8 cellular contexts compared by ENCODE assay signal in the genomic region with DNA sequence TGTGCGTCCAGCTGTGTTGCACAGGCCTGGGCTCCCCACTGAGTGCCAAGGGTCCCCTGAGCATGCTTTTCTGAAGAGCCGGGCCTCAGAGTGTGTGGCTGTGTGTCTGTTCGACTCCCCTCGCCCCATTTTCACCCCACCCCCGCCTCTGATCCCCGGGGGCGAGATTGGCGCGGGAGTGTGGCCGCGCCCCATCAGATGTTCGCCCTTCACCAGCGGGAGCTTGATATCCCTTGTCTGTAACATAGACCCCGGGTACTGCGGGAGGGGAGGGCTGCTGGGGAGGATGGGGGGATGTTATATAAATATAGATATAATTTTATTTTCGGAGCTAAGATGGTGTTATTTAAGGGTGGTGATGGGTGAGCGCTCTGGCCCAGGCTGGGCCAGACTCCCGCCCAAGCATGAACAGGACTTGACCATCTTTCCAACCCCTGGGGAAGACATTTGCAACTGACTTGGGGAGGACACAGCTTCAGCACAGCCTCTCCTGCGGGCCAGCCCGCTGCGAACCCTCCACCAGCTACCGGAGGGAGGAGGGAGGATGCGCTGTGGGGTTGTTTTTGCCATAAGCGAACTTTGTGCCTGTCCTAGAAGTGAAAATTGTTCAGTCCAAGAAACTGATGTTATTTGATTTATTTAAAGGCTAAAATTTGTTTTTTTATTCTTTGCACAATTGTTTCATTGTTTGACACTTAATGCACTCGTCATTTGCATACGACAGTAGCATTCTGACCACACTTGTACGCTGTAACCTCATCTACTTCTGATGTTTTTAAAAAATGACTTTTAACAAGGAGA. TPM values are rescaled to one million over a fixed set of nuclear protein-coding genes. Genes with fewer than 3 reads are reported as not detected.
A peak's percentile ranks its signal among the peaks of the same experiment; 100 is the strongest.
DNase-seq lines count a peak whose midpoint lies in the region; ATAC-seq lines count a peak whose summit lies in the region.

No MANE protein-coding gene starts in this region.

- POLR2A ChIA-PET in activated CD4-positive, alpha-beta T cell treated with anti-CD3 and anti-CD28 coated beads for 36 hours (lab: Charles Lee) = interaction anchor here (0.7 to 1.9 kb wide), 2 partner anchors 8 to 17 kb away, joined by 3 to 8 read pairs; no protein-coding TSS in a partner anchor

- intact Hi-C loops in activated CD4-positive, alpha-beta T cell treated with anti-CD3 and anti-CD28 coated beads for 36 hours (cut with DNase I, micrococcal nuclease) = loop anchor here (5.0 to 10.0 kb wide), 3 partner anchors 374 to 516 kb away; a partner anchor contains a TSS

- peak overlapping the region; percentile 91 for H3K4me2 ChIP-seq in skeletal muscle satellite cell (ENCODE audit: low read length)

- peak overlapping the region; percentile 71 for H3K4me3 Mint-ChIP-seq in activated CD4-positive, alpha-beta T cell treated with anti-CD3 and anti-CD28 coated beads for 36 hours

- H3K4me3 ChIP-seq in iPS-20b (ENCODE audit: low read length) (peak overlapping the region; percentile 83), skeletal muscle satellite cell (ENCODE audit: low read length) (peak overlapping the region; percentile 85)

- no peak for ATAC-seq in activated CD4-positive, alpha-beta T cell treated with anti-CD3 and anti-CD28 coated beads for 36 hours
- ATAC-seq in GM21381 (IDR thresholded peaks at IDR 0.05; ENCODE audit: unreplicated experiment) = no peak

- no peak for DNase-seq in activated CD4-positive, alpha-beta T cell treated with anti-CD3 and anti-CD28 coated beads for 36 hours
- no peak for DNase-seq in activated CD4-positive, alpha-beta T cell treated with anti-CD3 and anti-CD28 coated beads, Interleukin-2, amount 50 U/mL, for 4 hours
- DNase-seq in SKM-1 (lab: John Stamatoyannopoulos, UW; ENCODE audit: unreplicated experiment) = no peak
- no peak for DNase-seq in NOMO-1 (lab: John Stamatoyannopoulos, UW; ENCODE audit: unreplicated experiment in 2 of 2)

- H3K27me3 ChIP-seq in iPS-20b (ENCODE audit: insufficient read depth, low read length) (peaks cover 84% of the 10 kb centered on the region), skeletal muscle satellite cell (ENCODE audit: control insufficient read depth, insufficient read depth, low read length) (no peaks in the 10 kb centered on the region)

- CTCF ChIA-PET in activated CD4-positive, alpha-beta T cell treated with anti-CD3 and anti-CD28 coated beads for 36 hours (lab: Charles Lee) = interaction anchor here (0.6 to 2.9 kb wide), 6 partner anchors 9 to 202 kb away, joined by 4 to 24 read pairs (median 12); a partner anchor contains a TSS

- H3K36me3 Mint-ChIP-seq in activated CD4-positive, alpha-beta T cell treated with anti-CD3 and anti-CD28 coated beads for 36 hours (ENCODE audit: low read depth) = no peaks in the 10 kb centered on the region

- WGBS in adipose tissue, 3 donors = 32 to 51% (median 37%) methylated on average over 27 of the region's 27 CpGs

- H3K27ac Mint-ChIP-seq in activated CD4-positive, alpha-beta T cell treated with anti-CD3 and anti-CD28 coated beads for 36 hours = no peak overlapping the region

- H3K27ac ChIP-seq in adipose tissue (ENCODE audit: low read depth, low read length) (peak overlapping the region; percentile 70), iPS-20b (ENCODE audit: low read length) (no peak overlapping the region)

- H3K27me3 Mint-ChIP-seq in activated CD4-positive, alpha-beta T cell treated with anti-CD3 and anti-CD28 coated beads for 36 hours = peaks cover 30% of the 10 kb centered on the region

- no peaks in the 10 kb centered on the region for H3K4me1 Mint-ChIP-seq in activated CD4-positive, alpha-beta T cell treated with anti-CD3 and anti-CD28 coated beads for 36 hours

- H3K9me3 Mint-ChIP-seq in activated CD4-positive, alpha-beta T cell treated with anti-CD3 and anti-CD28 coated beads for 36 hours (ENCODE audit: low read depth) = no peaks in the 10 kb centered on the region

- H3K9ac ChIP-seq in iPS-20b (ENCODE audit: low read depth, low read length) = peak overlapping the region; percentile 80; the same call in 1 of the 2 replicates
- H3K9ac ChIP-seq in skeletal muscle satellite cell (ENCODE audit: low read depth, low read length) = peak overlapping the region; percentile 96

- H3K36me3 ChIP-seq in iPS-20b (ENCODE audit: insufficient read depth, low read depth, low read length) (no peaks in the 10 kb centered on the region), skeletal muscle satellite cell (ENCODE audit: insufficient read depth, low read length) (peaks cover 22% of the 10 kb centered on the region)

- H3K9me3 ChIP-seq in iPS-20b (ENCODE audit: insufficient read depth, low read depth, low read length) (no peaks in the 10 kb centered on the region), skeletal muscle satellite cell (replicated peaks; ENCODE audit: low read length) (no peaks in the 10 kb centered on the region)

- H3K4me1 ChIP-seq in iPS-20b (ENCODE audit: insufficient read depth, low read length) (peaks cover 25% of the 10 kb centered on the region), skeletal muscle satellite cell (ENCODE audit: control insufficient read depth, insufficient read depth, low read length) (peaks cover 46% of the 10 kb centered on the region)

RNA-seq across cellular contexts. Expression of a gene that starts 1.6 kb away (rescaled TPM):
- total RNA-seq in activated CD4-positive, alpha-beta T cell treated with anti-CD3 and anti-CD28 coated beads for 36 hours = 1 to 10 TPM; 7.5 TPM
- 100 to 1,000 TPM; 155 to 963 (median 704) TPM for polyA plus RNA-seq in adipose tissue
- 55.0 and 60.3 TPM in 2 replicates for total RNA-seq in skeletal muscle satellite cell (2012; rRNA removed)
